Comparison of ENCODE assay signal across 1 cellular context in the genomic region with DNA sequence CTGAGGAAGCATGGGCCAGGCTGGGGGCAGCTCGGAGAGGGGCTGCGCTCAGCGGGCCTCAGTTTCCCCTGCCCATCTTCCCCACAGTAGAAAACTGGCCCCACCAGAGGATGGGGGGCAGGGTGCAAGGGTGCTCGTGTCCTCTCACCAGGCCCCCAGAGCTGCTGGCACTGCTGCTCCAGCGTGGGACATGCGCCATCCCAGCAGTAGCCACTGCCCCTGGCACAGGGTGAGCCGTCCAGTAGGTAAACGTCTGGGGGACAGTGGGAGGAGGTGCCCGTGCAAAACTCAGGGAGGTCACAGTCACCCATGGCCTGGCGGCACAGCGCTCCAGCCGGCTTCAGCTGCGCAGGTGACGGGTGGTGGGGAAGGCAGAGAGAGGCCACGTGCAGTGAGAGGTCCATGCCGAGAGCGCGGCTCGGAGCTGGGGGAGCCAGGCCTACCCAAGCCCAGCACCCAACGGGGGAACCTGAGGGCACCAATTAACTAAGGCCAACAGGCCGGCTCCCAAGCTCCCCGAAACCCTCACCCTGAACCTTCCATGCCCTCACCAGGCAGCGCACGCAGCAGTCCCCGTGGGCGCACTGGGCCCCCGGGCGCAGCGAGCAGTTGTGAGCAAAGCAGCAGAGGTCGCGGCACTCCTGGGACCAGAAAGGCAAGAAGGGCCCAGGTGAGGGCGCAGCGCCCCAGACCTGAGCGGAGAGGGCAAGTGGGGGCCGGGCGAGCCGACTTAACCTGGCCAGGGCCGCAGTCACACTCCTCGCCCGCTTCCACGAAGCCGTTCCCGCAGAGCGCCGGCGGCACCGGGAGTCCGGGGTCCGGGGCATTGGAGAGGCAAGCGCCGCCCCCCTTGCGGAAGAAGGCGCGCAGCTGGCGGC.
TF ChIP-seq lines count a peak whose summit lies in the region.

No MANE protein-coding gene starts in this region.

TF ChIP-seq in WTC11, 78 proteins besides CTCF, POLR2A, EP300 and RAD21 (continued from another document):
- no peak for TF ChIP-seq OVOL2 (CRISPR knock-in tag; IDR thresholded peaks at IDR 0.05; ENCODE audit: borderline replicate concordance)
- TF ChIP-seq, protein P1, sequence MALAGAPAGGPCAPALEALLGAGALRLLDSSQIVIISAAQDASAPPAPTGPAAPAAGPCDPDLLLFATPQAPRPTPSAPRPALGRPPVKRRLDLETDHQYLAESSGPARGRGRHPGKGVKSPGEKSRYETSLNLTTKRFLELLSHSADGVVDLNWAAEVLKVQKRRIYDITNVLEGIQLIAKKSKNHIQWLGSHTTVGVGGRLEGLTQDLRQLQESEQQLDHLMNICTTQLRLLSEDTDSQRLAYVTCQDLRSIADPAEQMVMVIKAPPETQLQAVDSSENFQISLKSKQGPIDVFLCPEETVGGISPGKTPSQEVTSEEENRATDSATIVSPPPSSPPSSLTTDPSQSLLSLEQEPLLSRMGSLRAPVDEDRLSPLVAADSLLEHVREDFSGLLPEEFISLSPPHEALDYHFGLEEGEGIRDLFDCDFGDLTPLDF (CRISPR knock-in tag; IDR thresholded peaks at IDR 0.05), result no peak
- TF ChIP-seq, protein P2, sequence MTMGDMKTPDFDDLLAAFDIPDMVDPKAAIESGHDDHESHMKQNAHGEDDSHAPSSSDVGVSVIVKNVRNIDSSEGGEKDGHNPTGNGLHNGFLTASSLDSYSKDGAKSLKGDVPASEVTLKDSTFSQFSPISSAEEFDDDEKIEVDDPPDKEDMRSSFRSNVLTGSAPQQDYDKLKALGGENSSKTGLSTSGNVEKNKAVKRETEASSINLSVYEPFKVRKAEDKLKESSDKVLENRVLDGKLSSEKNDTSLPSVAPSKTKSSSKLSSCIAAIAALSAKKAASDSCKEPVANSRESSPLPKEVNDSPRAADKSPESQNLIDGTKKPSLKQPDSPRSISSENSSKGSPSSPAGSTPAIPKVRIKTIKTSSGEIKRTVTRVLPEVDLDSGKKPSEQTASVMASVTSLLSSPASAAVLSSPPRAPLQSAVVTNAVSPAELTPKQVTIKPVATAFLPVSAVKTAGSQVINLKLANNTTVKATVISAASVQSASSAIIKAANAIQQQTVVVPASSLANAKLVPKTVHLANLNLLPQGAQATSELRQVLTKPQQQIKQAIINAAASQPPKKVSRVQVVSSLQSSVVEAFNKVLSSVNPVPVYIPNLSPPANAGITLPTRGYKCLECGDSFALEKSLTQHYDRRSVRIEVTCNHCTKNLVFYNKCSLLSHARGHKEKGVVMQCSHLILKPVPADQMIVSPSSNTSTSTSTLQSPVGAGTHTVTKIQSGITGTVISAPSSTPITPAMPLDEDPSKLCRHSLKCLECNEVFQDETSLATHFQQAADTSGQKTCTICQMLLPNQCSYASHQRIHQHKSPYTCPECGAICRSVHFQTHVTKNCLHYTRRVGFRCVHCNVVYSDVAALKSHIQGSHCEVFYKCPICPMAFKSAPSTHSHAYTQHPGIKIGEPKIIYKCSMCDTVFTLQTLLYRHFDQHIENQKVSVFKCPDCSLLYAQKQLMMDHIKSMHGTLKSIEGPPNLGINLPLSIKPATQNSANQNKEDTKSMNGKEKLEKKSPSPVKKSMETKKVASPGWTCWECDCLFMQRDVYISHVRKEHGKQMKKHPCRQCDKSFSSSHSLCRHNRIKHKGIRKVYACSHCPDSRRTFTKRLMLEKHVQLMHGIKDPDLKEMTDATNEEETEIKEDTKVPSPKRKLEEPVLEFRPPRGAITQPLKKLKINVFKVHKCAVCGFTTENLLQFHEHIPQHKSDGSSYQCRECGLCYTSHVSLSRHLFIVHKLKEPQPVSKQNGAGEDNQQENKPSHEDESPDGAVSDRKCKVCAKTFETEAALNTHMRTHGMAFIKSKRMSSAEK (CRISPR knock-in tag; IDR thresholded peaks at IDR 0.05; ENCODE audit: borderline replicate concordance), result no peak
- TF ChIP-seq FOXP1 (CRISPR knock-in tag; IDR thresholded peaks at IDR 0.05; ENCODE audit: borderline replicate concordance), result peak; percentile 28; the same call in 1 of the 2 replicates
- TF ChIP-seq, protein P3, sequence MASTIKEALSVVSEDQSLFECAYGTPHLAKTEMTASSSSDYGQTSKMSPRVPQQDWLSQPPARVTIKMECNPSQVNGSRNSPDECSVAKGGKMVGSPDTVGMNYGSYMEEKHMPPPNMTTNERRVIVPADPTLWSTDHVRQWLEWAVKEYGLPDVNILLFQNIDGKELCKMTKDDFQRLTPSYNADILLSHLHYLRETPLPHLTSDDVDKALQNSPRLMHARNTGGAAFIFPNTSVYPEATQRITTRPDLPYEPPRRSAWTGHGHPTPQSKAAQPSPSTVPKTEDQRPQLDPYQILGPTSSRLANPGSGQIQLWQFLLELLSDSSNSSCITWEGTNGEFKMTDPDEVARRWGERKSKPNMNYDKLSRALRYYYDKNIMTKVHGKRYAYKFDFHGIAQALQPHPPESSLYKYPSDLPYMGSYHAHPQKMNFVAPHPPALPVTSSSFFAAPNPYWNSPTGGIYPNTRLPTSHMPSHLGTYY (CRISPR knock-in tag; IDR thresholded peaks at IDR 0.05), result no peak
- TF ChIP-seq, protein P4, sequence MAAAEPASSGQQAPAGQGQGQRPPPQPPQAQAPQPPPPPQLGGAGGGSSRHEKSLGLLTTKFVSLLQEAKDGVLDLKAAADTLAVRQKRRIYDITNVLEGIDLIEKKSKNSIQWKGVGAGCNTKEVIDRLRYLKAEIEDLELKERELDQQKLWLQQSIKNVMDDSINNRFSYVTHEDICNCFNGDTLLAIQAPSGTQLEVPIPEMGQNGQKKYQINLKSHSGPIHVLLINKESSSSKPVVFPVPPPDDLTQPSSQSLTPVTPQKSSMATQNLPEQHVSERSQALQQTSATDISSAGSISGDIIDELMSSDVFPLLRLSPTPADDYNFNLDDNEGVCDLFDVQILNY (CRISPR knock-in tag; IDR thresholded peaks at IDR 0.05), result no peak
- TF ChIP-seq ZNF219 (CRISPR knock-in tag; IDR thresholded peaks at IDR 0.05; ENCODE audit: borderline replicate concordance), result no peak
- TF ChIP-seq JUN (CRISPR knock-in tag; IDR thresholded peaks at IDR 0.05), result no peak
- TF ChIP-seq TEAD1 (CRISPR knock-in tag; IDR thresholded peaks at IDR 0.05), result no peak
- no peak for TF ChIP-seq IRF2 (CRISPR knock-in tag; IDR thresholded peaks at IDR 0.05; ENCODE audit: borderline replicate concordance, low read depth)
- TF ChIP-seq, protein P5, sequence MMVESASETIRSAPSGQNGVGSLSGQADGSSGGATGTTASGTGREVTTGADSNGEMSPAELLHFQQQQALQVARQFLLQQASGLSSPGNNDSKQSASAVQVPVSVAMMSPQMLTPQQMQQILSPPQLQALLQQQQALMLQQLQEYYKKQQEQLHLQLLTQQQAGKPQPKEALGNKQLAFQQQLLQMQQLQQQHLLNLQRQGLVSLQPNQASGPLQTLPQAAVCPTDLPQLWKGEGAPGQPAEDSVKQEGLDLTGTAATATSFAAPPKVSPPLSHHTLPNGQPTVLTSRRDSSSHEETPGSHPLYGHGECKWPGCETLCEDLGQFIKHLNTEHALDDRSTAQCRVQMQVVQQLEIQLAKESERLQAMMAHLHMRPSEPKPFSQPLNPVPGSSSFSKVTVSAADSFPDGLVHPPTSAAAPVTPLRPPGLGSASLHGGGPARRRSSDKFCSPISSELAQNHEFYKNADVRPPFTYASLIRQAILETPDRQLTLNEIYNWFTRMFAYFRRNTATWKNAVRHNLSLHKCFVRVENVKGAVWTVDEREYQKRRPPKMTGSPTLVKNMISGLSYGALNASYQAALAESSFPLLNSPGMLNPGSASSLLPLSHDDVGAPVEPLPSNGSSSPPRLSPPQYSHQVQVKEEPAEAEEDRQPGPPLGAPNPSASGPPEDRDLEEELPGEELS (CRISPR knock-in tag; IDR thresholded peaks at IDR 0.05), result no peak
- TF ChIP-seq, protein P6, sequence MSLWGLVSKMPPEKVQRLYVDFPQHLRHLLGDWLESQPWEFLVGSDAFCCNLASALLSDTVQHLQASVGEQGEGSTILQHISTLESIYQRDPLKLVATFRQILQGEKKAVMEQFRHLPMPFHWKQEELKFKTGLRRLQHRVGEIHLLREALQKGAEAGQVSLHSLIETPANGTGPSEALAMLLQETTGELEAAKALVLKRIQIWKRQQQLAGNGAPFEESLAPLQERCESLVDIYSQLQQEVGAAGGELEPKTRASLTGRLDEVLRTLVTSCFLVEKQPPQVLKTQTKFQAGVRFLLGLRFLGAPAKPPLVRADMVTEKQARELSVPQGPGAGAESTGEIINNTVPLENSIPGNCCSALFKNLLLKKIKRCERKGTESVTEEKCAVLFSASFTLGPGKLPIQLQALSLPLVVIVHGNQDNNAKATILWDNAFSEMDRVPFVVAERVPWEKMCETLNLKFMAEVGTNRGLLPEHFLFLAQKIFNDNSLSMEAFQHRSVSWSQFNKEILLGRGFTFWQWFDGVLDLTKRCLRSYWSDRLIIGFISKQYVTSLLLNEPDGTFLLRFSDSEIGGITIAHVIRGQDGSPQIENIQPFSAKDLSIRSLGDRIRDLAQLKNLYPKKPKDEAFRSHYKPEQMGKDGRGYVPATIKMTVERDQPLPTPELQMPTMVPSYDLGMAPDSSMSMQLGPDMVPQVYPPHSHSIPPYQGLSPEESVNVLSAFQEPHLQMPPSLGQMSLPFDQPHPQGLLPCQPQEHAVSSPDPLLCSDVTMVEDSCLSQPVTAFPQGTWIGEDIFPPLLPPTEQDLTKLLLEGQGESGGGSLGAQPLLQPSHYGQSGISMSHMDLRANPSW (CRISPR knock-in tag; conservative IDR thresholded peaks at IDR 0.05; ENCODE audit: low read depth), result no peak
- TF ChIP-seq ESRRA (CRISPR knock-in tag; IDR thresholded peaks at IDR 0.05; ENCODE audit: borderline replicate concordance), result no peak
